Comparison of ENCODE assay signal across 26 cellular contexts in genomic region chr2:226410212-226410611, GRCh38.
"Had no signal": no experiment of that assay in that cellular context is flagged by ENCODE, and none has a peak within 500 bp of the region (broad histone marks: within the 10 kb centered on the region; RNA-seq: fewer than 3 reads in every experiment).

No MANE protein-coding gene starts in this region.

- H3K9me3 ChIP-seq: ascending aorta, heart right ventricle, pancreas, right lobe of liver, suprapubic skin, tibial nerve had no signal

- ATAC-seq: activated CD8-positive, alpha-beta T cell treated with anti-CD3 and anti-CD28 coated beads, Interleukin-2, amount 10 ng/mL, durations not matched to agents 7 days and 5 days; esophagus mucosa; left lobe of liver; natural killer cell treated with Interleukin-12 subunit alpha and Interleukin-12 subunit beta and Interleukin-15 and Interleukin-18, amount 100 ng/mL, for 72 hours; pancreas; right lobe of liver; stimulated activated effector memory CD8-positive, alpha-beta T cell treated with anti-CD3 and anti-CD28 coated beads, Interleukin-12 subunit alpha, Interleukin-12 subunit beta, amount 100 ng/mL, for 72 hours; stimulated activated naive CD8-positive, alpha-beta T cell treated with anti-CD3 and anti-CD28 coated beads, Interleukin-15, amount 100 ng/mL, for 72 hours had no signal

- H3K27ac ChIP-seq: ascending aorta, brain microvascular endothelial cell, heart right ventricle, pancreas, right lobe of liver, suprapubic skin, tibial nerve had no signal

- H3K36me3 ChIP-seq: ascending aorta, brain microvascular endothelial cell, heart right ventricle, pancreas, right lobe of liver, suprapubic skin, tibial nerve had no signal

- H3K4me3 ChIP-seq: ascending aorta, heart right ventricle, pancreas, right lobe of liver, suprapubic skin, tibial nerve had no signal

- H3K27ac Mint-ChIP-seq: activated CD8-positive, alpha-beta T cell treated with anti-CD3 and anti-CD28 coated beads, Interleukin-2, amount 10 ng/mL, durations not matched to agents 7 days and 5 days; activated naive CD4-positive, alpha-beta T cell treated with anti-CD3 and anti-CD28 coated beads, Interleukin-2, amount 50 U/mL, for 24 hours; mesothelial cell of epicardium; natural killer cell treated with Interleukin-12 subunit alpha and Interleukin-12 subunit beta and Interleukin-15 and Interleukin-18, amount 100 ng/mL, for 72 hours; stimulated activated effector memory CD8-positive, alpha-beta T cell treated with anti-CD3 and anti-CD28 coated beads, Interleukin-12 subunit alpha, Interleukin-12 subunit beta, amount 100 ng/mL, for 72 hours; stimulated activated naive CD8-positive, alpha-beta T cell treated with anti-CD3 and anti-CD28 coated beads, Interleukin-15, amount 100 ng/mL, for 72 hours; T-helper 2 cell treated with Interferon-gamma antibody and Interleukin-4, amounts not matched to agents 5 μg/mL and 100 μg/mL, for 36 hours had no signal

- H3K4me1 Mint-ChIP-seq: stimulated activated effector memory CD8-positive, alpha-beta T cell treated with anti-CD3 and anti-CD28 coated beads, Interleukin-12 subunit alpha, Interleukin-12 subunit beta, amount 100 ng/mL, for 72 hours; stimulated activated naive CD8-positive, alpha-beta T cell treated with anti-CD3 and anti-CD28 coated beads, Interleukin-15, amount 100 ng/mL, for 72 hours had no signal

- H3K36me3 Mint-ChIP-seq: mesothelial cell of epicardium; natural killer cell treated with Interleukin-12 subunit alpha and Interleukin-12 subunit beta and Interleukin-15 and Interleukin-18, amount 100 ng/mL, for 72 hours; stimulated activated effector memory CD8-positive, alpha-beta T cell treated with anti-CD3 and anti-CD28 coated beads, Interleukin-12 subunit alpha, Interleukin-12 subunit beta, amount 100 ng/mL, for 72 hours had no signal

- DNase-seq: activated CD4-positive, alpha-beta T cell treated with anti-CD3 and anti-CD28 coated beads for 1 hour; activated CD4-positive, alpha-beta T cell treated with anti-CD3 and anti-CD28 coated beads, Interleukin-2, amount 50 U/mL, for 1 hour; activated CD8-positive, alpha-beta T cell treated with anti-CD3 and anti-CD28 coated beads, Interleukin-2, amount 10 ng/mL, durations not matched to agents 7 days and 5 days; activated gamma-delta T cell treated with Interleukin-2 at 50 U/mL for 16 hours; activated T-cell treated with anti-CD3 and anti-CD28 coated beads, Interleukin-2, amount 50 U/mL, for 1 hour; brain microvascular endothelial cell; central memory CD4-positive, alpha-beta T cell; effector memory CD4-positive, alpha-beta T cell; heart right ventricle; kidney; mammary epithelial cell; pancreas; right lobe of liver; small intestine; stimulated activated CD4-positive, alpha-beta T cell treated with anti-CD3 and anti-CD28 coated beads, Interleukin-2, amount 100 ng/mL, for 24 hours; stimulated activated naive CD8-positive, alpha-beta T cell treated with anti-CD3 and anti-CD28 coated beads, Interleukin-15, amount 100 ng/mL, for 72 hours had no signal

- H3K27me3 ChIP-seq: ascending aorta, brain microvascular endothelial cell, heart right ventricle, pancreas, right lobe of liver, suprapubic skin, tibial nerve had no signal

- H3K9me3 Mint-ChIP-seq: activated naive CD4-positive, alpha-beta T cell treated with anti-CD3 and anti-CD28 coated beads, Interleukin-2, amount 50 U/mL, for 24 hours; stimulated activated effector memory CD8-positive, alpha-beta T cell treated with anti-CD3 and anti-CD28 coated beads, Interleukin-12 subunit alpha, Interleukin-12 subunit beta, amount 100 ng/mL, for 72 hours; stimulated activated naive CD8-positive, alpha-beta T cell treated with anti-CD3 and anti-CD28 coated beads, Interleukin-15, amount 100 ng/mL, for 72 hours; T-helper 2 cell treated with Interferon-gamma antibody and Interleukin-4, amounts not matched to agents 5 μg/mL and 100 μg/mL, for 36 hours had no signal

- H3K4me1 ChIP-seq: ascending aorta, pancreas, right lobe of liver, suprapubic skin, tibial nerve had no signal

- H3K4me3 Mint-ChIP-seq: activated CD8-positive, alpha-beta T cell treated with anti-CD3 and anti-CD28 coated beads, Interleukin-2, amount 10 ng/mL, durations not matched to agents 7 days and 5 days; activated naive CD4-positive, alpha-beta T cell treated with anti-CD3 and anti-CD28 coated beads, Interleukin-2, amount 50 U/mL, for 24 hours; mesothelial cell of epicardium; natural killer cell treated with Interleukin-12 subunit alpha and Interleukin-12 subunit beta and Interleukin-15 and Interleukin-18, amount 100 ng/mL, for 72 hours; stimulated activated effector memory CD8-positive, alpha-beta T cell treated with anti-CD3 and anti-CD28 coated beads, Interleukin-12 subunit alpha, Interleukin-12 subunit beta, amount 100 ng/mL, for 72 hours; stimulated activated naive CD8-positive, alpha-beta T cell treated with anti-CD3 and anti-CD28 coated beads, Interleukin-15, amount 100 ng/mL, for 72 hours; T-helper 2 cell treated with Interferon-gamma antibody and Interleukin-4, amounts not matched to agents 5 μg/mL and 100 μg/mL, for 36 hours had no signal
